In the genomic region with DNA sequence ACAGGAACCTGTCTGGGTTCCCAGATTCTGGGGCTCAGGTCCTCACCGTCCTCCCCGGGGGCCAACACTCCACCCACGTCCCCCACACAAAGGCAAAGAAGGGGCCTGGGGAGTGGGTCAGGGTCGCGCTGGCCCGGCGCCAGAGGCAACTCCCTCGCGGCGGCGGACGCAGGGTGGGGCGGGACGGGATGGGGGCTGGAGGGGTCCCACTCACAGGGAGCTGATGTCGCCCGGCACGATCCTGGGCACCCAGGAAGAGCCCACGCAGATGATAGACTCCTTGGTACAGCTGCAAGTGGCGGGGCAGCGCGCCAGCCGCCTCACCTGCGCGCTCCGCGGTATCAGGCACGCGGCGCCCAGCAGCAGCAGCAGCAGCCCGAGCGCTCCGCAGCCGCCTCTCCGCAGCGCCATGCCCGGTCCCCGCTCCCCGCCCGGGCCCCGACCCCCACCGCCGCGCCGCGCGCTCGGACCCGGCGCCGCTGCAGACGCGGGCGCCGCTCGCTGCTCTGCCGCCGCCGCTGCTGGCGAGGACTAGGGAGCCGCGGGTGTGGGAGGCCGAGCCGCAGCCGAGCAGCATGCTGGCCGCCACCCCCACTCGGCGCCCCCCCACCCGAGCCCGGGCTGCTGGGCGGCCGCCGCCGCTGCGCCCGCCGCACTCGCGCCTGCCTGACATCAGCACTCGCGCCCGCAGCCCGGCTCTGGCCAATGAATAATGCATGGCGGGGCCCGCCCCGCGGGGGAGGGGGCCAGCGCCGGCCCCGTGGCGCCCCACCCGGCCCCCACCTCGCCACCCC, we compare ENCODE assay signal across 8 cellular contexts. TPM values are rescaled to one million over a fixed set of nuclear protein-coding genes. Genes with fewer than 3 reads are reported as not detected.
DNase-seq lines count a peak whose midpoint lies in the region; ATAC-seq lines count a peak whose summit lies in the region.

A gene with protein sequence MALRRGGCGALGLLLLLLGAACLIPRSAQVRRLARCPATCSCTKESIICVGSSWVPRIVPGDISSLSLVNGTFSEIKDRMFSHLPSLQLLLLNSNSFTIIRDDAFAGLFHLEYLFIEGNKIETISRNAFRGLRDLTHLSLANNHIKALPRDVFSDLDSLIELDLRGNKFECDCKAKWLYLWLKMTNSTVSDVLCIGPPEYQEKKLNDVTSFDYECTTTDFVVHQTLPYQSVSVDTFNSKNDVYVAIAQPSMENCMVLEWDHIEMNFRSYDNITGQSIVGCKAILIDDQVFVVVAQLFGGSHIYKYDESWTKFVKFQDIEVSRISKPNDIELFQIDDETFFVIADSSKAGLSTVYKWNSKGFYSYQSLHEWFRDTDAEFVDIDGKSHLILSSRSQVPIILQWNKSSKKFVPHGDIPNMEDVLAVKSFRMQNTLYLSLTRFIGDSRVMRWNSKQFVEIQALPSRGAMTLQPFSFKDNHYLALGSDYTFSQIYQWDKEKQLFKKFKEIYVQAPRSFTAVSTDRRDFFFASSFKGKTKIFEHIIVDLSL (minus strand): TSS at position 664 of the 794 bp plus-strand sequence. CDS start 253 bp downstream, at position 411.

- no peak within 1 kb of the TSS for H3K4ac ChIP-seq in neuronal stem cell (ENCODE audit: low read length)

- H2BK15ac ChIP-seq in neuronal stem cell (ENCODE audit: low read length) = peak within 1 kb of the TSS; percentile 50

- no peaks in the 10 kb centered on the region for H3K36me3 ChIP-seq in neuronal stem cell (replicated peaks in 1 of 2; ENCODE audit: control insufficient read depth in 2 of 2, insufficient read depth in 2 of 2, low read length in 2 of 2)

- peak within 1 kb of the TSS; percentile 66 for H3K23ac ChIP-seq in neuronal stem cell (ENCODE audit: low read depth, low read length, poor library complexity)

- H3K79me1 ChIP-seq in neuronal stem cell (ENCODE audit: low read depth, low read length) = no peaks in the 10 kb centered on the region

- H4K8ac ChIP-seq in neuronal stem cell (ENCODE audit: low read depth, low read length) = no peak within 1 kb of the TSS

- peak within 1 kb of the TSS; percentile 84 for H3K9ac ChIP-seq in neuronal stem cell (ENCODE audit: low read depth, low read length, poor library complexity)

- peak within 1 kb of the TSS; percentile 53 to 82 for H3K4me3 ChIP-seq in neuronal stem cell (ENCODE audit: low read length in 2 of 2)

- peaks cover 1 to 5% of the 10 kb centered on the region in 2 donors for H3K9me3 ChIP-seq in neuronal stem cell (replicated peaks in 1 of 2; ENCODE audit: control insufficient read depth in 2 of 2, insufficient read depth in 1 of 2, low read depth in 1 of 2, low read length in 2 of 2)

- H3K27ac ChIP-seq in neuronal stem cell (replicated peaks; ENCODE audit: low read length) = no peak within 1 kb of the TSS

- H2BK12ac ChIP-seq in neuronal stem cell (ENCODE audit: low read length) = no peak within 1 kb of the TSS

- peaks cover 4 to 51% (median 16%) of the 10 kb centered on the region in 3 experiments for H3K27me3 ChIP-seq in neuronal stem cell (ENCODE audit: control insufficient read depth in 3 of 3, insufficient read depth in 3 of 3, low read depth in 1 of 3, low read length in 3 of 3)

- DNase-seq in NCI-H1417 (lab: John Stamatoyannopoulos, UW) (peak; percentile 54 to 72 (median 63)), NCI-H1417 treated with DMSO at 0.1 percent for 48 hours (lab: John Stamatoyannopoulos, UW) (no peak), RKO (ENCODE audit: low spot score) (peak; percentile 18), globus pallidus (ENCODE audit: low spot score) (peak; percentile 32), neuronal stem cell (ENCODE audit: low spot score) (peak; percentile 33), NK-92 (lab: John Stamatoyannopoulos, UW; ENCODE audit: unreplicated experiment) (no peak)
- DNase-seq in activated CD8-positive, alpha-beta memory T cell treated with anti-CD3 and anti-CD28 coated beads, Interleukin-2, amount 50 U/mL, for 48 hours = no peak

- WGBS in neuronal stem cell (ENCODE audit: extremely low coverage in 2 of 2, insufficient read length in 2 of 2, insufficient replicate concordance in 1 of 2), 2 donors = no CpG with 5 or more reads among the region's 92 CpGs

- H2AFZ ChIP-seq in neuronal stem cell (ENCODE audit: low read length) = peak within 1 kb of the TSS; percentile 87

- no peak for ATAC-seq in HG02981 (IDR thresholded peaks at IDR 0.05; ENCODE audit: unreplicated experiment)

- peak within 1 kb of the TSS; percentile 82 for H3K4me2 ChIP-seq in neuronal stem cell (ENCODE audit: insufficient read depth, low read length, poor library complexity, severe bottlenecking)

- peak within 1 kb of the TSS; percentile 85 for H3K14ac ChIP-seq in neuronal stem cell (ENCODE audit: low read length)

- H3K4me1 ChIP-seq in neuronal stem cell (ENCODE audit: control insufficient read depth in 2 of 2, insufficient read depth in 1 of 2, low read depth in 1 of 2, low read length in 2 of 2) = peaks cover 9 to 16% of the 10 kb centered on the region in 2 donors

- peak within 1 kb of the TSS; percentile 13 for H2BK120ac ChIP-seq in neuronal stem cell (ENCODE audit: low read depth, low read length)

- H4K91ac ChIP-seq in neuronal stem cell (ENCODE audit: low read depth, low read length, poor library complexity) = no peak within 1 kb of the TSS

- H3K18ac ChIP-seq in neuronal stem cell (ENCODE audit: low read length) = peak within 1 kb of the TSS; percentile 91

- H2AK5ac ChIP-seq in neuronal stem cell (ENCODE audit: low read depth, low read length) = peak within 1 kb of the TSS; percentile 24

- no peak within 1 kb of the TSS for H2BK5ac ChIP-seq in neuronal stem cell (ENCODE audit: low read length)

RNA-seq across cellular contexts. Expression of the gene that starts here (rescaled TPM):
- 1.9 TPM for polyA plus RNA-seq in neuronal stem cell (2013, experiment 1 of 2)
- polyA plus RNA-seq in neuronal stem cell (2013, experiment 2 of 2) = 2.0 TPM

Comparison
In these comparisons a context has a peak if more than half of its experiments do, and no peak if none do; other contexts are left out.
1. DNase-seq: peak in NCI-H1417 (3 of 3), RKO (single experiment), globus pallidus (single experiment) and neuronal stem cell (single experiment); none in NCI-H1417 treated with DMSO at 0.1 percent for 48 hours (single experiment), activated CD8-positive, alpha-beta memory T cell treated with anti-CD3 and anti-CD28 coated beads, Interleukin-2, amount 50 U/mL, for 48 hours (single experiment) and NK-92 (single experiment).